ENCODE assay signal across 21 cellular contexts in genomic region chr10:91634246-91634645, GRCh38. TPM values are rescaled to one million over a fixed set of nuclear protein-coding genes. Genes with fewer than 3 reads are reported as not detected.
"Had no signal": no experiment of that assay in that cellular context is flagged by ENCODE, and none has a peak within 500 bp of the region (broad histone marks: within the 10 kb centered on the region; RNA-seq: fewer than 3 reads in every experiment).

No MANE protein-coding gene starts in this region.

- H3K36me3 ChIP-seq: transverse colon had no signal

- H3K27ac Mint-ChIP-seq: activated B cell treated with CpG ODN at 0.5 μM for 24 hours; activated CD8-positive, alpha-beta T cell treated with anti-CD3 and anti-CD28 coated beads for 36 hours; activated naive CD4-positive, alpha-beta T cell treated with anti-CD3 and anti-CD28 coated beads, Interleukin-2, amount 50 U/mL, for 72 hours; natural killer cell had no signal

- H3K27ac ChIP-seq: brain microvascular endothelial cell had no signal

- H3K36me3 Mint-ChIP-seq: activated naive CD4-positive, alpha-beta T cell treated with anti-CD3 and anti-CD28 coated beads, Interleukin-2, amount 50 U/mL, for 72 hours; natural killer cell had no signal

- H3K4me3 Mint-ChIP-seq: natural killer cell had no signal

- DNase-seq: activated B cell treated with CpG ODN at 0.5 μM for 24 hours; activated CD4-positive, alpha-beta T cell treated with anti-CD3 and anti-CD28 coated beads for 48 hours; activated CD8-positive, alpha-beta T cell treated with anti-CD3 and anti-CD28 coated beads for 36 hours; activated effector memory CD4-positive, alpha-beta T cell treated with anti-CD3 and anti-CD28 coated beads, Interleukin-2, amount 50 U/mL, for 16 hours; activated T-cell treated with anti-CD3 and anti-CD28 coated beads, Interleukin-2, amount 50 U/mL, for 4 hours; amygdala; brain microvascular endothelial cell; dermis blood vessel endothelial cell; hippocampal formation; kidney; left ventricle myocardium superior; mesenchymal stem cell; natural killer cell; occipital lobe; stimulated activated CD4-positive, alpha-beta T cell treated with anti-CD3 and anti-CD28 coated beads, Interleukin-12 subunit alpha, Interleukin-12 subunit beta, amount 100 ng/mL, for 4 hours; stimulated activated CD4-positive, alpha-beta T cell treated with anti-CD3 and anti-CD28 coated beads, Interleukin-2, amount 100 ng/mL, for 24 hours; SW 1271; transverse colon had no signal

- H3K9me3 Mint-ChIP-seq: activated B cell treated with CpG ODN at 0.5 μM for 24 hours; activated CD8-positive, alpha-beta T cell treated with anti-CD3 and anti-CD28 coated beads for 36 hours; activated naive CD4-positive, alpha-beta T cell treated with anti-CD3 and anti-CD28 coated beads, Interleukin-2, amount 50 U/mL, for 72 hours; activated T-cell treated with anti-CD3 and anti-CD28 coated beads, Interleukin-2, amount 50 U/mL, for 4 hours; natural killer cell had no signal

- H3K27me3 ChIP-seq: brain microvascular endothelial cell had no signal

- ATAC-seq: activated CD8-positive, alpha-beta T cell treated with anti-CD3 and anti-CD28 coated beads for 36 hours; activated naive CD4-positive, alpha-beta T cell treated with anti-CD3 and anti-CD28 coated beads, Interleukin-2, amount 50 U/mL, for 72 hours; activated T-cell treated with anti-CD3 and anti-CD28 coated beads, Interleukin-2, amount 50 U/mL, for 4 hours; left ventricle myocardium superior; natural killer cell; sciatic nerve had no signal

- H3K9me3 ChIP-seq: transverse colon had no signal

RNA-seq across cellular contexts. Expression of gene PPP1R3C, which starts 1.4 kb away (rescaled TPM):
- total RNA-seq: activated B cell treated with CpG ODN at 0.5 μM for 24 hours; natural killer cell; T-helper 2 cell treated with Interferon-gamma antibody and Interleukin-4, amounts not matched to agents 100 ng/mL and 5 ng/mL, for 36 hours had no signal
